ENCODE assay signal across 1 cellular context in the genomic region with DNA sequence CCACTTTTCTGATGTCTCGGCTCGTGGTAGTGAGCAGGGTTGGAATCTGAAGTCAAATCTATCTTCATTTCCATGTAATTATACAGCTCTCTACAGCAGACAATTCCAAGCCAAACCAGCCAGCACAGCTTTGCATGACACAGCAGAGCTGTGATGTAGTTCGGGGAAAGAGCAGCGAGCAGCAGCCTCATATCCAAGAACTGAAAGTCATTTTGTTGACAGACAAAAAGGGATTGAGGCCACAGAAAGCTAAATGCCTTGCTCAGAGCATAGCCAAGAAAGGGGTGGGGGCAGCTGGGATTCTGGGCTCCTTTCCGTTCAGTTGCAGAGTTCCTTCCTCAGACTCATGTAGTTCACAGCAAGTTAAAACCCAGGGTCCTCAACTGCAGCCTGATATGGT.
TF ChIP-seq lines count a peak whose summit lies in the region.

No MANE protein-coding gene starts in this region.

TF ChIP-seq in H1, 55 proteins besides CTCF, POLR2A, EP300 and RAD21:
- TF ChIP-seq MAFK (IDR thresholded peaks at IDR 0.05; ENCODE audit: low read depth, low read length), result peak; percentile 50; the same call in 1 of the 2 replicates
- no peak for TF ChIP-seq PHF8 (conservative IDR thresholded peaks at IDR 0.05; ENCODE audit: low read depth, low read length)
- no peak for TF ChIP-seq KDM5A (IDR thresholded peaks at IDR 0.05; ENCODE audit: low read length)
- peak; percentile 58; the same call in 1 of the 2 replicates for TF ChIP-seq BACH1 (IDR thresholded peaks at IDR 0.05; ENCODE audit: low read length)
- TF ChIP-seq HDAC2 (IDR thresholded peaks at IDR 0.05; ENCODE audit: borderline replicate concordance in 1 of 2, low read depth in 2 of 2, low read length in 2 of 2), result no peak
- TF ChIP-seq KDM4A (IDR thresholded peaks at IDR 0.05; ENCODE audit: low read depth, low read length, severe bottlenecking), result no peak
TF ChIP-seq in H1: peak in this region for 2.
